In genomic region chr3:54599741-54600140, GRCh38 we compare ENCODE assay signal across 14 cellular contexts.
DNase-seq lines count a peak whose midpoint lies in the region; ATAC-seq and TF ChIP-seq lines count a peak whose summit lies in the region.
"Had no signal": no experiment of that assay in that cellular context is flagged by ENCODE, and none has a peak within 500 bp of the region (broad histone marks: within the 10 kb centered on the region; RNA-seq: fewer than 3 reads in every experiment).

No MANE protein-coding gene starts in this region.

- 23% methylated on average over 11 of the region's 11 CpGs for WGBS in prostate gland

- H3K4me3 ChIP-seq in prostate gland, result no peak overlapping the region
- H3K4me3 ChIP-seq: cardiac muscle cell, Peyer's patch had no signal

- TF ChIP-seq POLR2A in prostate gland (IDR thresholded peaks at IDR 0.05), result no peak

- ATAC-seq in left cardiac atrium, result peak; percentile 80 to 84
- no peak for ATAC-seq in HG03139 (IDR thresholded peaks at IDR 0.05; ENCODE audit: unreplicated experiment)
- ATAC-seq: activated CD8-positive, alpha-beta memory T cell treated with anti-CD3 and anti-CD28 coated beads, Interleukin-2, amount 10 ng/mL, durations not matched to agents 7 days and 5 days had no signal

- peaks cover 2% of the 10 kb centered on the region for H3K27me3 ChIP-seq in prostate gland (replicated peaks; ENCODE audit: insufficient read depth)
- H3K27me3 ChIP-seq: cardiac muscle cell, Peyer's patch had no signal

- H3K36me3 ChIP-seq in prostate gland, result no peaks in the 10 kb centered on the region
- H3K36me3 ChIP-seq: cardiac muscle cell, Peyer's patch had no signal

- peaks cover 5% of the 10 kb centered on the region for H3K4me1 ChIP-seq in prostate gland (replicated peaks)
- H3K4me1 ChIP-seq: Peyer's patch had no signal

- intact Hi-C loops in left cardiac atrium (cut with DNase I), result no loop called here
- intact Hi-C loops in prostate gland (cut with DNase I), result no loop called here

- H3K27ac ChIP-seq in prostate gland, result no peak overlapping the region
- H3K27ac ChIP-seq: cardiac muscle cell, Peyer's patch had no signal

- no peak for TF ChIP-seq CTCF in prostate gland (IDR thresholded peaks at IDR 0.05)

- H3K9me3 ChIP-seq in prostate gland, result no peaks in the 10 kb centered on the region
- H3K9me3 ChIP-seq: Peyer's patch had no signal

- DNase-seq in D341Med (ENCODE audit: low spot score) (peak; percentile 49), anterior cingulate cortex (lab: John Stamatoyannopoulos, UW) (peak in 55 of 58 donors; percentile 6 to 93 (median 66)), left cardiac atrium (peak; percentile 53), prostate gland (ENCODE audit: low spot score) (peak; percentile 6), DMS53 treated with DMSO at 0.1 percent for 48 hours (lab: John Stamatoyannopoulos, UW; ENCODE audit: unreplicated experiment) (no peak), NCI-H1930 (lab: John Stamatoyannopoulos, UW) (no peak), GM03348 (ENCODE audit: low spot score) (no peak)
- DNase-seq: activated CD8-positive, alpha-beta memory T cell treated with anti-CD3 and anti-CD28 coated beads, Interleukin-2, amount 10 ng/mL, durations not matched to agents 7 days and 5 days; foreskin melanocyte; NCI-H2081; NCI-H748 treated with DMSO at 0.1 percent for 48 hours; Peyer's patch had no signal

Comparison
In these comparisons a context has a peak if more than half of its experiments do, and no peak if none do; other contexts are left out.
1. DNase-seq: peak in D341Med (single experiment), anterior cingulate cortex (55 of 58), left cardiac atrium (single experiment) and prostate gland (single experiment); none in DMS53 treated with DMSO at 0.1 percent for 48 hours (single experiment), NCI-H1930 (0 of 2) and GM03348 (single experiment).